8 cellular contexts compared by ENCODE assay signal in the genomic region with DNA sequence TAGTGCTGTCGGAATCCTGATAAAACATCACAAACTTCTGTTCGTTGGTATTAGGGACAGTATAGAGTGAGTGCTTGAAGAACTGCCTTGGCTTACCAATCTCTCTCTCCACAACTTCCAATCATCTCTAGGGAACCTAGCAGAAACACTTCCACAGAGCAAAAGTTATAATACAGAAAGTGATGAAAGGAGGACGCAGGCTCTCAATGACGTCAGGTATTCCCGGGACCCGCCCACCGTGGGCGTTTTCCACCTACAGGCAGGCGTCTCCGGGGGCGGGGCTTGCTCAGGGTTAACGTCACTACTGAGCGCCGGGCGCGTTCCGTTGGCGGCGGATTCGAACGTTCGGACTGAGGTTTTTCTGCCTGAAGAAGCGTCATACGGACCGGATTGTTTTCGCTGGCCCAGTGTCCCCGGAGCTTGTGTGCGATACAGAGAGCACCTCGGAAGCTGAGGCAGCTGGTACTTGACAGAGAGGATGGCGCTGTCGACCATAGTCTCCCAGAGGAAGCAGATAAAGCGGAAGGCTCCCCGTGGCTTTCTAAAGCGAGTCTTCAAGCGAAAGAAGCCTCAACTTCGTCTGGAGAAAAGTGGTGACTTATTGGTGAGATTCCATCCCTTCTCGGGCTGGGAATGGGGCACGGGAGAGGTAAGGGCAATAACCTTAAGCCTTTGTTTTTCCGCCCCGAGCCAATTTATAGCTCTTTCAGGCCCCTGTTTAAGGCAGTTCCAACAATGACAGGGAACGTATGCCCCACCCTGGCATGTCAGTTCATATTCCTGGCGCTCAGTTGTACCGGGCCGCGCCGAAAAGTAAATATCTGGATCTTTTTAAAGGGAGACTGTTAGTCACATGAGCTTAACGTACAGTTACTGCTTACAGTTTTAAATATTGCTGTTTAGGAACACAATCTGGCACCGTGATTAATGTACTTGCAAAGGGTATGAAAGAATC. TPM values are rescaled to one million over a fixed set of nuclear protein-coding genes. Genes with fewer than 3 reads are reported as not detected.
DNase-seq lines count a peak whose midpoint lies in the region; ATAC-seq, FAIRE-seq and TF ChIP-seq lines count a peak whose summit lies in the region.

A gene (plus strand): TSS at position 320 of the 955 bp plus-strand sequence. CDS start 159 bp downstream, at position 479.

- TF ChIP-seq POLR2A in GM18951 (IDR thresholded peaks at IDR 0.05; ENCODE audit: extremely low read depth, insufficient read depth, insufficient read length), result peak; percentile 68
- TF ChIP-seq POLR2A in spleen (IDR thresholded peaks at IDR 0.05), result peak in 1 of 3 donors; percentile 51

- peak within 1 kb of the TSS; percentile 70 for H3K4me3 ChIP-seq in WERI-Rb-1 (ENCODE audit: low read depth, low read length)
- H3K4me3 ChIP-seq in bronchial epithelial cell (ENCODE audit: low read depth, low read length), result peak within 1 kb of the TSS; percentile 57
- peak within 1 kb of the TSS; percentile 53 to 80 (median 66) for H3K4me3 ChIP-seq in spleen

- ATAC-seq in HG03159 (IDR thresholded peaks at IDR 0.05; ENCODE audit: unreplicated experiment), result peak; percentile 95

- H3K27ac ChIP-seq in WERI-Rb-1 (peak within 1 kb of the TSS; percentile 68), spleen (peak within 1 kb of the TSS in 3 of 8 donors; percentile 20 to 68 (median 55))

- FAIRE-seq in bronchial epithelial cell (lab: Jason Lieb, UNC), result no peak

- TF ChIP-seq CTCF in AG09319 (IDR thresholded peaks at IDR 0.05; ENCODE audit: low read depth, low read length), result no peak
- no peak for TF ChIP-seq CTCF in WERI-Rb-1 (IDR thresholded peaks at IDR 0.05; ENCODE audit: low read depth, low read length)
- TF ChIP-seq CTCF in bronchial epithelial cell (IDR thresholded peaks at IDR 0.05; ENCODE audit: insufficient read depth, low read length, severe bottlenecking), result no peak
- TF ChIP-seq CTCF in spleen (IDR thresholded peaks at IDR 0.05 in 8 of 11, conservative IDR thresholded peaks at IDR 0.05 in 3 of 11), result no peak

- H3K27me3 ChIP-seq in WERI-Rb-1 (ENCODE audit: insufficient read depth, low read depth, severe bottlenecking) (no peaks in the 10 kb centered on the region), bronchial epithelial cell (ENCODE audit: control insufficient read depth, insufficient read depth, low read length) (no peaks in the 10 kb centered on the region), spleen (replicated peaks in 1 of 7) (no peaks in the 10 kb centered on the region)

- H3K36me3 ChIP-seq in WERI-Rb-1 (no peaks in the 10 kb centered on the region; the same call in 1 of the 2 replicates), bronchial epithelial cell (ENCODE audit: control insufficient read depth, insufficient read depth, low read length) (no peaks in the 10 kb centered on the region), spleen (no peaks in the 10 kb centered on the region)

- DNase-seq in AG09319 (ENCODE audit: extremely low read depth, low read depth), result peak; percentile 57
- DNase-seq in NCI-H2196 treated with DMSO at 0.1 percent for 48 hours (lab: John Stamatoyannopoulos, UW; ENCODE audit: unreplicated experiment), result peak; percentile 86
- DNase-seq in WERI-Rb-1, result peak; percentile 94
- DNase-seq in bronchial epithelial cell (ENCODE audit: low read depth), result peak; percentile 83
- peak; percentile 79 for DNase-seq in inferior parietal cortex (ENCODE audit: extremely low spot score)
- peak; percentile 95 for DNase-seq in spleen

- intact Hi-C loops in spleen (cut with DNase I; ENCODE audit: low total_unique reads), result no loop called here

- WGBS in spleen, 5 donors, result 3 to 4% (median 3%) methylated on average over 45 to 48 of the region's 48 CpGs

- in situ Hi-C loops in GM18951 (cut with MboI; ENCODE audit: low sequenced_read_pairs, unreplicated experiment), result no loop called here

- H3K9me3 ChIP-seq in WERI-Rb-1 (ENCODE audit: severe bottlenecking), result no peaks in the 10 kb centered on the region
- no peaks in the 10 kb centered on the region for H3K9me3 ChIP-seq in spleen

- H3K4me1 ChIP-seq in spleen, result peaks cover 7 to 32% (median 12%) of the 10 kb centered on the region in 6 donors

RNA-seq across cellular contexts. Expression of the gene that starts here (rescaled TPM):
- total RNA-seq in bronchial epithelial cell (1.1 and 4.0 TPM in 2 replicates), spleen (10 to 100 TPM in 1 of 7 donors, 1 to 10 TPM in 3, not detected in 3; 4.0 to 10.2 (median 6.4) TPM)
- polyA plus RNA-seq in spleen, result 10 to 100 TPM in 1 of 3 donors, 1 to 10 TPM in 2; 6.0 to 23.2 (median 8.6) TPM
